In the genomic region with DNA sequence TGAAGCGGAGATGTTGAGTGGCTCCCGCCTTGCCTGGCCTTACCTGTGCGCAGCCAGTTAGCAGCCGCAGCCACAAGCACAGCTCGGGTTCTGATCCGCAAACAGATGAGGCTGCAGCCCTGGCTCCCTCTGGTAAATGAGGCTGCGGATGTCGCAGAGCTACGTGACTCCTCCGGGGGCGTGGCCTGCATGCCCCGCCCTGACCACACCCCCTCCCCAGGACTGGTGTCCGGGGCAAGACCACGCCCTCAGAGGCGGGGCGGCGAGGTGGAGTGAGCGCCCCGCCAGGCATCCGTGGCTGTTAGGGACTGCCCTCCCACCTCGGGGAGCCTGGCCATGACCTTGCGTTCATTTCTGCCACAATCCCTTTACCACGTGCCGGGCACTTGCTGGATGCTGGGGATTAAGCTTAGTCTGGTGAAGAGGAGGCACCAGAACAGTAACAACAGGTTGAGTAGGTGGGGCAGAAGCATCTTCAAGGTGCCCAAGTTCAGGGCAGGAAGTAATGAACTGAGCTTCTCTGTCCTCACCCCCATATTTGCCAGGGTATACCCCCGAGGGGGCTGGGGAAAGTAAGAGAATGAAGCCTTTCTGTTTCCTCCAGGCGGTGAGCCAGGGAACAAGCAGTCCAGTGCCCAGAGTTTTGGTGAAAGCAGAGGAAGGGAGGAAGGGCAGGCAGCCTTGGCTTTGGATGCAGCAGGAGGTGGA, we compare ENCODE assay signal across 8 cellular contexts. TPM values are rescaled to one million over a fixed set of nuclear protein-coding genes. Genes with fewer than 3 reads are reported as not detected.
DNase-seq lines count a peak whose midpoint lies in the region; ATAC-seq and TF ChIP-seq lines count a peak whose summit lies in the region.

ALDOC (minus strand) TSS at position 138 of the 708 bp plus-strand sequence. CDS start 1,363 bp downstream, outside the sequence.

- TF ChIP-seq CTCF in NB4 (IDR thresholded peaks at IDR 0.05; ENCODE audit: low read depth, low read length) (no peak), heart right ventricle (IDR thresholded peaks at IDR 0.05) (no peak), progenitor cell of endocrine pancreas (IDR thresholded peaks at IDR 0.05; ENCODE audit: unreplicated experiment) (no peak), upper lobe of left lung (IDR thresholded peaks at IDR 0.05) (no peak)

- peaks cover 6% of the 10 kb centered on the region for H3K4me1 Mint-ChIP-seq in progenitor cell of endocrine pancreas (ENCODE audit: low read depth)

- intact Hi-C loops in heart right ventricle (cut with DNase I): loop anchor here in 1 of 10 donors (2.0 kb wide), 1 partner anchor 22 kb away; the partner anchor contains the start of gene SPAG5

- H3K9me3 ChIP-seq in HAP-1: no peaks in the 10 kb centered on the region
- no peaks in the 10 kb centered on the region for H3K9me3 ChIP-seq in adipocyte (ENCODE audit: control insufficient read depth, low read length)
- no peaks in the 10 kb centered on the region for H3K9me3 ChIP-seq in heart right ventricle
- no peaks in the 10 kb centered on the region for H3K9me3 ChIP-seq in upper lobe of left lung

- H3K4me3 ChIP-seq in HAP-1: no peak within 1 kb of the TSS
- H3K4me3 ChIP-seq in NB4 (ENCODE audit: low read depth, low read length): peak within 1 kb of the TSS; percentile 4
- H3K4me3 ChIP-seq in adipocyte (ENCODE audit: low read length): peak within 1 kb of the TSS; percentile 67
- H3K4me3 ChIP-seq in heart right ventricle: peak within 1 kb of the TSS in 9 of 10 donors; percentile 14 to 56 (median 49)
- H3K4me3 ChIP-seq in upper lobe of left lung: peak within 1 kb of the TSS in 3 of 4 donors; percentile 23 to 42 (median 40)

- no peak within 1 kb of the TSS for H3K27ac Mint-ChIP-seq in progenitor cell of endocrine pancreas

- H3K9ac ChIP-seq in adipocyte (ENCODE audit: low read length): no peak within 1 kb of the TSS

- peak; percentile 69 for TF ChIP-seq POLR2A in NB4 (IDR thresholded peaks at IDR 0.05; ENCODE audit: extremely low read depth, insufficient read length)
- TF ChIP-seq POLR2A in upper lobe of left lung (IDR thresholded peaks at IDR 0.05): peak in 2 of 4 donors; percentile 91 to 96

- ATAC-seq in heart right ventricle (peak; percentile 88 to 96 (median 92)), upper lobe of left lung (ENCODE audit: low FRiP score in 2 of 2) (peak; percentile 98)

- H3K9me3 Mint-ChIP-seq in progenitor cell of endocrine pancreas (ENCODE audit: low read depth): no peaks in the 10 kb centered on the region

- no peaks in the 10 kb centered on the region for H3K27me3 ChIP-seq in HAP-1 (ENCODE audit: low read depth)
- H3K27me3 ChIP-seq in adipocyte (replicated peaks; ENCODE audit: control insufficient read depth, insufficient read depth, low read length): no peaks in the 10 kb centered on the region
- H3K27me3 ChIP-seq in heart right ventricle: no peaks in the 10 kb centered on the region
- no peaks in the 10 kb centered on the region for H3K27me3 ChIP-seq in upper lobe of left lung

- H3K36me3 ChIP-seq in HAP-1 (replicated peaks) (peaks cover 42% of the 10 kb centered on the region), adipocyte (ENCODE audit: control insufficient read depth, insufficient read depth, low read length, severe bottlenecking) (peaks cover 3% of the 10 kb centered on the region), heart right ventricle (peaks cover 0 to 36% (median 0%) of the 10 kb centered on the region in 9 donors), upper lobe of left lung (no peaks in the 10 kb centered on the region)

- TF ChIP-seq EP300 in upper lobe of left lung (IDR thresholded peaks at IDR 0.05): no peak

- H3K4me1 ChIP-seq in HAP-1 (peaks cover 8% of the 10 kb centered on the region), adipocyte (ENCODE audit: control insufficient read depth, insufficient read depth, low read length) (peaks cover 16% of the 10 kb centered on the region), heart right ventricle (peaks cover 5 to 47% (median 34%) of the 10 kb centered on the region in 9 donors), upper lobe of left lung (peaks cover 10 to 16% (median 16%) of the 10 kb centered on the region in 4 donors)

- peak; percentile 74 for DNase-seq in GDM1 (lab: John Stamatoyannopoulos, UW)
- peak; percentile 83 to 99 for DNase-seq in HAP-1 (ENCODE audit: low spot score in 2 of 2)
- peak; percentile 97 for DNase-seq in NB4 (ENCODE audit: low read depth)
- peak; percentile 98 for DNase-seq in T follicular helper cell (ENCODE audit: low read depth)
- peak; percentile 95 for DNase-seq in adipocyte (ENCODE audit: low read depth)
- DNase-seq in heart right ventricle: peak; percentile 95 to 98
- DNase-seq in progenitor cell of endocrine pancreas (ENCODE audit: low spot score, unreplicated experiment): peak; percentile 84
- DNase-seq in upper lobe of left lung: peak; percentile 100

- peak within 1 kb of the TSS; percentile 45 for H3K4me3 Mint-ChIP-seq in progenitor cell of endocrine pancreas (ENCODE audit: low read depth)

- peaks cover 10% of the 10 kb centered on the region for H3K36me3 Mint-ChIP-seq in progenitor cell of endocrine pancreas (ENCODE audit: insufficient read depth)

- WGBS in heart right ventricle, 2 donors: 6 to 7% methylated on average over 24 to 25 of the region's 26 CpGs
- WGBS in upper lobe of left lung, 2 donors: 8 to 18% methylated on average over 4 to 17 of the region's 26 CpGs

- in situ Hi-C loops in HAP-1 (cut with MboI; ENCODE audit: low sequenced_read_pairs): loop anchor here (10.0 kb wide), 1 partner anchor 62 kb away; no protein-coding TSS in a partner anchor

- peaks cover 15% of the 10 kb centered on the region for H3K27me3 Mint-ChIP-seq in progenitor cell of endocrine pancreas

- H3K27ac ChIP-seq in heart right ventricle (peak within 1 kb of the TSS in 9 of 10 donors; percentile 53 to 78 (median 62)), upper lobe of left lung (peak within 1 kb of the TSS in 2 of 4 donors; percentile 52 to 63)

RNA-seq across cellular contexts. Expression of gene ALDOC, which starts in this region (rescaled TPM):
- total RNA-seq in heart right ventricle (100 to 1,000 TPM; 196 to 416 (median 291) TPM), progenitor cell of endocrine pancreas (4.8 and 5.6 TPM in 2 replicates), upper lobe of left lung (10 to 100 TPM in 5 of 6 donors, 1 to 10 TPM in 1; 6.3 to 19.2 (median 14.2) TPM)
- polyA plus RNA-seq in heart right ventricle: 100 to 1,000 TPM; 122 to 156 TPM

Comparison
In these comparisons a context has a peak if more than half of its experiments do, and no peak if none do; other contexts are left out.
1. RNA of gene ALDOC (total RNA-seq): 196 to 416 TPM in heart right ventricle; 6.3 to 19.2 TPM in upper lobe of left lung and 4.8 to 5.6 TPM in progenitor cell of endocrine pancreas; every median in the first group is over 4 times any median in the second.
2. Peak in every context shown above with its lines, with median percentiles within 50 percentile points of each other: DNase-seq.